Comparison of ENCODE assay signal across 29 cellular contexts in the genomic region with DNA sequence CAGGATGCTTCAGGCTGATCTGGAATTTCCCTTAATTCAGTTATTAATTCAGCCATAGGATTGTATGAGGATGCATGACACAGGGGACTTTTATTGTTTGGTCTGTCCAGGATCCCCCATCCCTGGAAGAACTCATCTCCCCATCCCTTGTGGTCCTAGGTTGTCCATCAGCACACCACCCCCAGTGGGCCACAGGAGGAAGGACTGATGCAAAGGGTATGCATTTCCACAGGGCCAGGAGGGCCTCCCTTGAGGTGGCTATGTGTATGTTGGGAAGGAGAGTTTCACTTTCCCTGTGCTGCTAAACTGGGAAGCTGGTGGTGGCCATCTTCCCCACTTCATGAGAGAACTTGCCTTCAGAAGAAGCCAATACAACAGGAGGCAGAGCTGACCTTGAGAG. TPM values are rescaled to one million over a fixed set of nuclear protein-coding genes. Genes with fewer than 3 reads are reported as not detected.
DNase-seq lines count a peak whose midpoint lies in the region; ATAC-seq, FAIRE-seq and TF ChIP-seq lines count a peak whose summit lies in the region.
"Had no signal": no experiment of that assay in that cellular context is flagged by ENCODE, and none has a peak within 500 bp of the region (broad histone marks: within the 10 kb centered on the region; RNA-seq: fewer than 3 reads in every experiment).

No MANE protein-coding gene starts in this region.

- H3K27ac ChIP-seq in PC-9 (peak overlapping the region; percentile 43), endothelial cell of umbilical vein (ENCODE audit: insufficient read depth, low read depth, low read length) (peak overlapping the region; percentile 99), spleen (peak overlapping the region in 2 of 8 donors; percentile 22 to 52)
- H3K27ac ChIP-seq: 22Rv1, pancreas, SJCRH30, thoracic aorta had no signal

- no peak overlapping the region for H3K4me3 Mint-ChIP-seq in T-helper 1 cell treated with Interleukin-12 subunit alpha and Interleukin-12 subunit beta and Interleukin-4 antibody, amounts not matched to agents 30 μg/mL and 1 μg/mL, for 36 hours
- H3K4me3 Mint-ChIP-seq: immature natural killer cell; memory B cell; stimulated activated naive CD8-positive, alpha-beta T cell treated with anti-CD3 and anti-CD28 coated beads, Interleukin-15, Interleukin-2, amounts not matched to agents 100 ng/mL and 50 ng/mL, for 24 hours had no signal

- no peaks in the 10 kb centered on the region for H3K36me3 Mint-ChIP-seq in T-helper 1 cell treated with Interleukin-12 subunit alpha and Interleukin-12 subunit beta and Interleukin-4 antibody, amounts not matched to agents 30 μg/mL and 1 μg/mL, for 36 hours (ENCODE audit: low read depth)
- H3K36me3 Mint-ChIP-seq: memory B cell had no signal

- dilution Hi-C loops in endothelial cell of umbilical vein (cut with MboI; ENCODE audit: extremely low pct_ligation_motif_present, low sequenced_read_pairs): no loop called here

- no peaks in the 10 kb centered on the region for H3K9me3 ChIP-seq in PC-9 (ENCODE audit: insufficient read depth, low read depth)
- no peaks in the 10 kb centered on the region for H3K9me3 ChIP-seq in endothelial cell of umbilical vein (replicated peaks; ENCODE audit: control insufficient read depth, insufficient read depth, low read length)
- no peaks in the 10 kb centered on the region for H3K9me3 ChIP-seq in spleen
- H3K9me3 ChIP-seq: pancreas, SJCRH30, thoracic aorta had no signal

- H3K27me3 ChIP-seq in PC-9 (ENCODE audit: insufficient read depth, low read depth) (no peaks in the 10 kb centered on the region), endothelial cell of umbilical vein (ENCODE audit: control insufficient read depth in 2 of 2, insufficient read depth in 2 of 2, low read length in 2 of 2) (no peaks in the 10 kb centered on the region), spleen (replicated peaks in 1 of 7) (no peaks in the 10 kb centered on the region)
- H3K27me3 ChIP-seq: pancreas had no signal

- DNase-seq in T-helper 1 cell (no peak), ACHN (peak; percentile 11), PC-9 (no peak), endothelial cell of umbilical vein (ENCODE audit: low read depth, low spot score) (no peak), posterior vena cava (ENCODE audit: low spot score) (no peak), spleen (no peak)
- DNase-seq: activated CD4-positive, alpha-beta T cell treated with anti-CD3 and anti-CD28 coated beads, Interleukin-2, amount 50 U/mL, for 4 hours; activated CD4-positive, CD25-positive, alpha-beta regulatory T cell; activated naive CD4-positive, alpha-beta T cell treated with anti-CD3 and anti-CD28 coated beads, Interleukin-2, amount 50 U/mL, for 16 hours; amygdala; hypothalamus; immature natural killer cell; Kasumi-1; NCI-H1417 treated with DMSO at 0.1 percent for 48 hours; NCI-H2081 treated with DMSO at 0.1 percent for 48 hours; NCI-H2227 treated with DMSO at 0.1 percent for 48 hours; NCI-H526; pancreas; SJCRH30 had no signal

- H3K4me1 ChIP-seq in PC-9 (replicated peaks; ENCODE audit: insufficient read depth) (peaks cover 54% of the 10 kb centered on the region), endothelial cell of umbilical vein (ENCODE audit: control insufficient read depth, extremely low read depth, insufficient read depth, low read length) (peaks cover 34% of the 10 kb centered on the region), spleen (peaks cover 0 to 9% (median 0%) of the 10 kb centered on the region in 6 donors)
- H3K4me1 ChIP-seq: SJCRH30 had no signal

- BruUV-seq in PC-9 (replicated peaks; lab: Mats Ljungman, UMichigan) (no TSS peak), endothelial cell of umbilical vein (replicated peaks; lab: Mats Ljungman, UMichigan) (TSS peak; percentile 89)

- H2AFZ ChIP-seq in PC-9 (no peak overlapping the region), endothelial cell of umbilical vein (ENCODE audit: low read depth, low read length) (peak overlapping the region; percentile 60)

- TF ChIP-seq POLR2A in endothelial cell of umbilical vein (IDR thresholded peaks at IDR 0.05; ENCODE audit: low read depth, low read length): no peak
- no peak for TF ChIP-seq POLR2A in spleen (IDR thresholded peaks at IDR 0.05)

- no peak overlapping the region for H3K4me3 ChIP-seq in PC-9
- H3K4me3 ChIP-seq in endothelial cell of umbilical vein (replicated peaks in 1 of 3; ENCODE audit: insufficient read depth in 1 of 3, low read depth in 1 of 3, low read length in 3 of 3): no peak overlapping the region
- H3K4me3 ChIP-seq in spleen: no peak overlapping the region
- H3K4me3 ChIP-seq: pancreas, SJCRH30, smooth muscle cell, thoracic aorta had no signal

- H3K36me3 ChIP-seq in PC-9 (ENCODE audit: low read depth) (no peaks in the 10 kb centered on the region), endothelial cell of umbilical vein (ENCODE audit: control insufficient read depth in 2 of 2, extremely low read depth in 1 of 2, insufficient read depth in 2 of 2, low read length in 2 of 2) (no peaks in the 10 kb centered on the region), spleen (no peaks in the 10 kb centered on the region)
- H3K36me3 ChIP-seq: pancreas, SJCRH30, thoracic aorta had no signal

- H3K9me3 Mint-ChIP-seq in T-helper 1 cell treated with Interleukin-12 subunit alpha and Interleukin-12 subunit beta and Interleukin-4 antibody, amounts not matched to agents 30 μg/mL and 1 μg/mL, for 36 hours: peaks cover 6% of the 10 kb centered on the region
- H3K9me3 Mint-ChIP-seq: activated T-helper 2 cell treated with anti-CD3 and anti-CD28 coated beads, Interferon-gamma antibody, Interleukin-2, Interleukin-4, amounts not matched to agents 10 μg/mL and 5 μg/mL and 100 μg/mL, durations not matched to agents 14 hours and 24 hours and 36 hours; stimulated activated naive CD8-positive, alpha-beta T cell treated with anti-CD3 and anti-CD28 coated beads, Interleukin-15, Interleukin-2, amounts not matched to agents 100 ng/mL and 50 ng/mL, for 24 hours had no signal

- H3K4me2 ChIP-seq in PC-9 (peak overlapping the region; percentile 66), endothelial cell of umbilical vein (ENCODE audit: insufficient read depth, low read length) (peak overlapping the region; percentile 31)

- H3K4me1 Mint-ChIP-seq in T-helper 1 cell treated with Interleukin-12 subunit alpha and Interleukin-12 subunit beta and Interleukin-4 antibody, amounts not matched to agents 30 μg/mL and 1 μg/mL, for 36 hours (ENCODE audit: low read depth): peaks cover 31% of the 10 kb centered on the region
- H3K4me1 Mint-ChIP-seq: immature natural killer cell, memory B cell had no signal

- peaks cover 29% of the 10 kb centered on the region for H3F3A ChIP-seq in PC-9 (ENCODE audit: insufficient read depth, low read depth)

- H3K79me2 ChIP-seq in PC-9 (ENCODE audit: low read depth): no peaks in the 10 kb centered on the region
- H3K79me2 ChIP-seq in endothelial cell of umbilical vein (ENCODE audit: control insufficient read depth, insufficient read depth, low read length): no peaks in the 10 kb centered on the region

- TF ChIP-seq CTCF in PC-9 (conservative IDR thresholded peaks at IDR 0.05): no peak
- peak in 1 of 2 donors; percentile 11 for TF ChIP-seq CTCF in endothelial cell of umbilical vein (IDR thresholded peaks at IDR 0.05; ENCODE audit: extremely low read depth in 1 of 2, insufficient read depth in 1 of 2, low read depth in 1 of 2, low read length in 2 of 2)
- no peak for TF ChIP-seq CTCF in spleen (IDR thresholded peaks at IDR 0.05 in 8 of 11, conservative IDR thresholded peaks at IDR 0.05 in 3 of 11)

- H3K27ac Mint-ChIP-seq in T-helper 1 cell treated with Interleukin-12 subunit alpha and Interleukin-12 subunit beta and Interleukin-4 antibody, amounts not matched to agents 30 μg/mL and 1 μg/mL, for 36 hours: peak overlapping the region; percentile 52
- H3K27ac Mint-ChIP-seq: immature natural killer cell, memory B cell had no signal

- in situ Hi-C loops in ACHN (cut with HindIII; ENCODE audit: low pct_ligation_motif_present, low pct_unique_long_range_greater_than_20kb, low sequenced_read_pairs): no loop called here

- intact Hi-C loops in PC-9 (cut with micrococcal nuclease; ENCODE audit: unreplicated experiment) (no loop called here), endothelial cell of umbilical vein (cut with micrococcal nuclease) (loop anchor here (1.0 to 5.0 kb wide), 4 partner anchors 34 to 312 kb away; no protein-coding TSS in a partner anchor), posterior vena cava (cut with DNase I) (no loop called here), spleen (cut with DNase I; ENCODE audit: low total_unique reads) (no loop called here)

- no peak for ATAC-seq in HG03108 (IDR thresholded peaks at IDR 0.05; ENCODE audit: unreplicated experiment)

- peaks cover 29% of the 10 kb centered on the region for H3K27me3 Mint-ChIP-seq in T-helper 1 cell treated with Interleukin-12 subunit alpha and Interleukin-12 subunit beta and Interleukin-4 antibody, amounts not matched to agents 30 μg/mL and 1 μg/mL, for 36 hours (ENCODE audit: low read depth)

- H3K9ac ChIP-seq in endothelial cell of umbilical vein (replicated peaks; ENCODE audit: extremely low read depth, insufficient read depth, low read length): peak overlapping the region; percentile 19

- H4K20me1 ChIP-seq in PC-9 (ENCODE audit: insufficient read depth): no peaks in the 10 kb centered on the region
- H4K20me1 ChIP-seq in endothelial cell of umbilical vein (replicated peaks; ENCODE audit: control insufficient read depth, extremely low read depth, insufficient read depth, low read length): no peaks in the 10 kb centered on the region

- CTCF ChIA-PET in PC-9 (lab: Charles Lee): no interaction called here
- CTCF ChIA-PET in endothelial cell of umbilical vein (lab: Charles Lee): interaction anchor here (0.7 to 1.9 kb wide), 3 partner anchors 10 to 151 kb away, joined by 3 to 6 read pairs (median 5); no protein-coding TSS in a partner anchor

- H3K9me1 ChIP-seq in endothelial cell of umbilical vein (replicated peaks; ENCODE audit: control insufficient read depth, extremely low read depth, insufficient read depth, low read length): no peaks in the 10 kb centered on the region

- POLR2A ChIA-PET in PC-9 (lab: Charles Lee; ENCODE audit: unreplicated experiment) (no interaction called here), endothelial cell of umbilical vein (lab: Charles Lee) (no interaction called here)

- no peaks in the 10 kb centered on the region for H3K9me2 ChIP-seq in PC-9 (ENCODE audit: insufficient read depth)

- FAIRE-seq in endothelial cell of umbilical vein (lab: Jason Lieb, UNC): no peak
- FAIRE-seq: D721Med, GM18507, pancreas had no signal

RNA-seq across cellular contexts. Expression of a gene that starts 44.6 kb away (rescaled TPM):
- total RNA-seq in PC-9 (2021) (47.9 and 55.8 TPM in 2 replicates), endothelial cell of umbilical vein (240 and 243 TPM in 2 replicates), posterior vena cava (10 to 100 TPM; 45.4 to 52.6 TPM), spleen (100 to 1,000 TPM in 6 of 7 donors, 10 to 100 TPM in 1; 80.4 to 159 (median 130) TPM)
- polyA plus RNA-seq in endothelial cell of umbilical vein (36.2 and 43.7 TPM in 2 replicates), spleen (10 to 100 TPM; 11.3 to 31.1 (median 23.2) TPM)
- 30.5 and 31.8 TPM in 2 replicates for polyA plus RNA-seq in endothelial cell of umbilical vein (2011; cell fraction: cytosol; rRNA removed)
- 127 and 138 TPM in 2 replicates for polyA plus RNA-seq in endothelial cell of umbilical vein (2011; cell fraction: nucleus; rRNA removed)
- 81.9 and 101 TPM in 2 replicates for polyA plus RNA-seq in endothelial cell of umbilical vein (2012)
- 129 and 144 TPM in 2 replicates for polyA minus RNA-seq in endothelial cell of umbilical vein
- 19.9 TPM for polyA minus RNA-seq in endothelial cell of umbilical vein (2011; cell fraction: cytosol; rRNA and poly(A)+ RNA removed)
- polyA minus RNA-seq in endothelial cell of umbilical vein (2011; cell fraction: nucleus; rRNA and poly(A)+ RNA removed): 265 and 279 TPM in 2 replicates
- polyA plus RNA-seq: immature natural killer cell had no signal
